ENCODE assay signal across 26 cellular contexts in genomic region chr17:47630614-47631013, GRCh38.
"Had no signal": no experiment of that assay in that cellular context is flagged by ENCODE, and none has a peak within 500 bp of the region (broad histone marks: within the 10 kb centered on the region; RNA-seq: fewer than 3 reads in every experiment).

No MANE protein-coding gene starts in this region.

- DNase-seq: activated B cell treated with CpG ODN at 0.5 μM for 24 hours; activated CD4-positive, alpha-beta T cell treated with anti-CD3 and anti-CD28 coated beads, Interleukin-2, amount 50 U/mL, for 1 hour; activated CD8-positive, alpha-beta memory T cell treated with anti-CD3 and anti-CD28 coated beads, Interleukin-2, amount 10 ng/mL, durations not matched to agents 7 days and 5 days; activated CD8-positive, alpha-beta T cell treated with anti-CD3 and anti-CD28 coated beads, Interleukin-2, amount 10 ng/mL, durations not matched to agents 7 days and 5 days; activated gamma-delta T cell; activated naive CD4-positive, alpha-beta T cell treated with anti-CD3 and anti-CD28 coated beads, Interleukin-2, amount 10 ng/mL, durations not matched to agents 7 days and 5 days; amniotic stem cell; brain microvascular endothelial cell; endodermal cell; foreskin keratinocyte; heart left ventricle; hypothalamus; immature natural killer cell; kidney; left colon; naive B cell; psoas muscle; stimulated activated CD4-positive, alpha-beta T cell treated with anti-CD3 and anti-CD28 coated beads, Interleukin-15, amount 100 ng/mL, for 24 hours; stimulated activated CD4-positive, alpha-beta T cell treated with anti-CD3 and anti-CD28 coated beads, Interleukin-2, amount 100 ng/mL, for 24 hours; stimulated activated naive CD4-positive, alpha-beta T cell; T-helper 1 cell; testis; transverse colon had no signal

- H3K27me3 Mint-ChIP-seq: activated B cell treated with CpG ODN at 0.5 μM for 24 hours; activated CD8-positive, alpha-beta memory T cell treated with anti-CD3 and anti-CD28 coated beads, Interleukin-2, amount 10 ng/mL, durations not matched to agents 7 days and 5 days; activated naive CD4-positive, alpha-beta T cell treated with anti-CD3 and anti-CD28 coated beads, Interleukin-2, amount 10 ng/mL, durations not matched to agents 7 days and 5 days; central memory CD8-positive, alpha-beta T cell; dendritic cell treated with granulocyte-macrophage colony-stimulating factor and Interleukin-4, amounts not matched to agents 40 ng/mL and 50 ng/mL, for 4 days; naive B cell had no signal

- ATAC-seq: activated CD8-positive, alpha-beta memory T cell treated with anti-CD3 and anti-CD28 coated beads, Interleukin-2, amount 10 ng/mL, durations not matched to agents 7 days and 5 days; activated CD8-positive, alpha-beta T cell treated with anti-CD3 and anti-CD28 coated beads, Interleukin-2, amount 10 ng/mL, durations not matched to agents 7 days and 5 days; foreskin keratinocyte; heart left ventricle; psoas muscle had no signal

- H3K4me3 Mint-ChIP-seq: activated B cell treated with CpG ODN at 0.5 μM for 24 hours; activated CD8-positive, alpha-beta memory T cell treated with anti-CD3 and anti-CD28 coated beads, Interleukin-2, amount 10 ng/mL, durations not matched to agents 7 days and 5 days; activated CD8-positive, alpha-beta T cell treated with anti-CD3 and anti-CD28 coated beads, Interleukin-2, amount 10 ng/mL, durations not matched to agents 7 days and 5 days; activated naive CD4-positive, alpha-beta T cell treated with anti-CD3 and anti-CD28 coated beads, Interleukin-2, amount 10 ng/mL, durations not matched to agents 7 days and 5 days; central memory CD8-positive, alpha-beta T cell; dendritic cell treated with granulocyte-macrophage colony-stimulating factor and Interleukin-4, amounts not matched to agents 40 ng/mL and 50 ng/mL, for 4 days; endodermal cell; immature natural killer cell; mesothelial cell of epicardium; naive B cell had no signal

- H3K27ac Mint-ChIP-seq: activated B cell treated with CpG ODN at 0.5 μM for 24 hours; activated CD8-positive, alpha-beta memory T cell treated with anti-CD3 and anti-CD28 coated beads, Interleukin-2, amount 10 ng/mL, durations not matched to agents 7 days and 5 days; activated CD8-positive, alpha-beta T cell treated with anti-CD3 and anti-CD28 coated beads, Interleukin-2, amount 10 ng/mL, durations not matched to agents 7 days and 5 days; activated naive CD4-positive, alpha-beta T cell treated with anti-CD3 and anti-CD28 coated beads, Interleukin-2, amount 10 ng/mL, durations not matched to agents 7 days and 5 days; dendritic cell treated with granulocyte-macrophage colony-stimulating factor and Interleukin-4, amounts not matched to agents 40 ng/mL and 50 ng/mL, for 4 days; endodermal cell; mesothelial cell of epicardium had no signal

- H3K36me3 Mint-ChIP-seq: activated CD8-positive, alpha-beta memory T cell treated with anti-CD3 and anti-CD28 coated beads, Interleukin-2, amount 10 ng/mL, durations not matched to agents 7 days and 5 days; naive B cell had no signal

- H3K4me1 Mint-ChIP-seq: activated B cell treated with CpG ODN at 0.5 μM for 24 hours; central memory CD8-positive, alpha-beta T cell; endodermal cell; mesothelial cell of epicardium; naive B cell had no signal

- H3K9me3 Mint-ChIP-seq: activated B cell treated with CpG ODN at 0.5 μM for 24 hours; activated naive CD4-positive, alpha-beta T cell treated with anti-CD3 and anti-CD28 coated beads, Interleukin-2, amount 10 ng/mL, durations not matched to agents 7 days and 5 days; central memory CD8-positive, alpha-beta T cell; dendritic cell treated with granulocyte-macrophage colony-stimulating factor and Interleukin-4, amounts not matched to agents 40 ng/mL and 50 ng/mL, for 4 days; endodermal cell; immature natural killer cell; mesothelial cell of epicardium; naive B cell had no signal
